22 cellular contexts compared by ENCODE assay signal in genomic region chr3:172228041-172228440, GRCh38.
"Had no signal": no experiment of that assay in that cellular context is flagged by ENCODE, and none has a peak within 500 bp of the region (broad histone marks: within the 10 kb centered on the region; RNA-seq: fewer than 3 reads in every experiment).

No MANE protein-coding gene starts in this region.

- H3K4me1 Mint-ChIP-seq: activated B cell treated with CpG ODN at 0.5 μM for 24 hours; activated CD4-positive, alpha-beta T cell treated with anti-CD3 and anti-CD28 coated beads for 36 hours had no signal

- H3K27ac Mint-ChIP-seq: activated B cell treated with CpG ODN at 0.5 μM for 24 hours; activated CD4-positive, alpha-beta T cell treated with anti-CD3 and anti-CD28 coated beads for 36 hours; activated naive CD8-positive, alpha-beta T cell; activated T-cell treated with anti-CD3 and anti-CD28 coated beads, Interleukin-2, amount 50 U/mL, for 24 hours; activated T-helper 17 cell treated with anti-CD3 and anti-CD28 coated beads, Interleukin-2, amount 50 U/mL, for 72 hours; memory B cell had no signal

- H3K27me3 Mint-ChIP-seq: activated B cell treated with CpG ODN at 0.5 μM for 24 hours; activated CD4-positive, alpha-beta T cell treated with anti-CD3 and anti-CD28 coated beads for 36 hours; activated naive CD8-positive, alpha-beta T cell; activated T-cell treated with anti-CD3 and anti-CD28 coated beads, Interleukin-2, amount 50 U/mL, for 24 hours; activated T-helper 17 cell treated with anti-CD3 and anti-CD28 coated beads, Interleukin-2, amount 50 U/mL, for 72 hours; memory B cell had no signal

- H3K9me3 Mint-ChIP-seq: activated B cell treated with CpG ODN at 0.5 μM for 24 hours; activated T-cell treated with anti-CD3 and anti-CD28 coated beads, Interleukin-2, amount 50 U/mL, for 24 hours; activated T-helper 17 cell treated with anti-CD3 and anti-CD28 coated beads, Interleukin-2, amount 50 U/mL, for 72 hours; memory B cell had no signal

- DNase-seq: activated B cell treated with CpG ODN at 0.5 μM for 24 hours; activated CD4-positive, alpha-beta T cell treated with anti-CD3 and anti-CD28 coated beads for 36 hours; activated CD4-positive, alpha-beta T cell treated with anti-CD3 and anti-CD28 coated beads, Interleukin-2, amount 50 U/mL, for 4 hours; activated CD8-positive, alpha-beta memory T cell treated with anti-CD3 and anti-CD28 coated beads for 24 hours; activated CD8-positive, alpha-beta memory T cell treated with anti-CD3 and anti-CD28 coated beads, Interleukin-2, amount 50 U/mL, for 4 hours; activated naive CD4-positive, alpha-beta T cell; activated T-cell treated with anti-CD3 and anti-CD28 coated beads, Interleukin-2, amount 50 U/mL, for 24 hours; adrenal gland; foreskin keratinocyte; left cardiac atrium; mucosa of descending colon; stimulated activated CD4-positive, alpha-beta T cell treated with anti-CD3 and anti-CD28 coated beads, Interleukin-4, amount 100 ng/mL, for 24 hours; stimulated activated naive CD4-positive, alpha-beta T cell treated with Interleukin-2 at 50 U/mL for 16 hours; T1000; upper lobe of left lung had no signal

- H3K4me3 Mint-ChIP-seq: activated B cell treated with CpG ODN at 0.5 μM for 24 hours; activated CD4-positive, alpha-beta T cell treated with anti-CD3 and anti-CD28 coated beads for 36 hours; activated naive CD8-positive, alpha-beta T cell; activated T-cell treated with anti-CD3 and anti-CD28 coated beads, Interleukin-2, amount 50 U/mL, for 24 hours; activated T-helper 17 cell treated with anti-CD3 and anti-CD28 coated beads, Interleukin-2, amount 50 U/mL, for 72 hours; memory B cell had no signal

- ATAC-seq: activated CD4-positive, alpha-beta T cell treated with anti-CD3 and anti-CD28 coated beads for 36 hours; activated T-helper 17 cell treated with anti-CD3 and anti-CD28 coated beads, Interleukin-2, amount 50 U/mL, for 72 hours; foreskin keratinocyte; left cardiac atrium; mucosa of descending colon had no signal

- H3K4me3 ChIP-seq: adrenal gland, breast epithelium, coronary artery, mucosa of descending colon, prostate gland, thoracic aorta, upper lobe of left lung had no signal
